1 cellular context compared by ENCODE assay signal in genomic region chr17:55726440-55726839, GRCh38.
TF ChIP-seq lines count a peak whose summit lies in the region.

No MANE protein-coding gene starts in this region.

TF ChIP-seq in HEK293, 187 proteins besides CTCF, POLR2A, EP300 and RAD21 (continued from another document):
- TF ChIP-seq ZNF398 (tag by site-specific recombination; IDR thresholded peaks at IDR 0.05) (no peak), ZNF560 (tag by site-specific recombination; IDR thresholded peaks at IDR 0.05; ENCODE audit: borderline replicate concordance) (no peak), ZFHX2 (tag by site-specific recombination; conservative IDR thresholded peaks at IDR 0.05) (no peak), ZNF350 (tag by site-specific recombination; IDR thresholded peaks at IDR 0.05) (no peak), REPIN1 (tag by site-specific recombination; IDR thresholded peaks at IDR 0.05; ENCODE audit: low read depth) (no peak), ZNF169 (tag by site-specific recombination; IDR thresholded peaks at IDR 0.05) (no peak), ZNF335 (tag by site-specific recombination; conservative IDR thresholded peaks at IDR 0.05) (no peak), MZF1 (tag by site-specific recombination; IDR thresholded peaks at IDR 0.05; ENCODE audit: borderline replicate concordance) (no peak), ZNF610 (tag by site-specific recombination; IDR thresholded peaks at IDR 0.05; ENCODE audit: borderline replicate concordance) (no peak), ZFP3 (tag by site-specific recombination; IDR thresholded peaks at IDR 0.05; ENCODE audit: low read depth) (no peak), ZSCAN30 (tag by site-specific recombination; IDR thresholded peaks at IDR 0.05) (no peak), ZNF146 (tag by site-specific recombination; IDR thresholded peaks at IDR 0.05) (no peak), SP7 (tag by site-specific recombination; IDR thresholded peaks at IDR 0.05) (no peak), KLF9 (tag by site-specific recombination; IDR thresholded peaks at IDR 0.05; ENCODE audit: low read depth) (no peak), ZNF138 (tag by site-specific recombination; IDR thresholded peaks at IDR 0.05; ENCODE audit: borderline replicate concordance) (no peak), ZNF501 (tag by site-specific recombination; IDR thresholded peaks at IDR 0.05) (no peak), ZBTB44 (tag by site-specific recombination; IDR thresholded peaks at IDR 0.05) (0 out of 2 replicates have a peak, but pooled peaks have one; percentile 31), ZBTB1 (tag by site-specific recombination; IDR thresholded peaks at IDR 0.05) (no peak), BCL11B (tag by site-specific recombination; IDR thresholded peaks at IDR 0.05; ENCODE audit: low read depth) (no peak), ZNF48 (tag by site-specific recombination; IDR thresholded peaks at IDR 0.05) (no peak), ZNF404 (tag by site-specific recombination; IDR thresholded peaks at IDR 0.05) (no peak), ZNF274 (IDR thresholded peaks at IDR 0.05; ENCODE audit: low read length) (no peak), ZNF274 (tag by site-specific recombination; IDR thresholded peaks at IDR 0.05; ENCODE audit: borderline replicate concordance) (no peak), ZSCAN23 (tag by site-specific recombination; IDR thresholded peaks at IDR 0.05) (no peak), ZNF121 (tag by site-specific recombination; IDR thresholded peaks at IDR 0.05) (no peak), ZNF354C (tag by site-specific recombination; IDR thresholded peaks at IDR 0.05; ENCODE audit: borderline replicate concordance, low read depth) (no peak), SP2 (tag by site-specific recombination; IDR thresholded peaks at IDR 0.05) (0 out of 2 replicates have a peak, but pooled peaks have one; percentile 30), ZNF155 (tag by site-specific recombination; IDR thresholded peaks at IDR 0.05) (no peak)
- TF ChIP-seq, protein P1, sequence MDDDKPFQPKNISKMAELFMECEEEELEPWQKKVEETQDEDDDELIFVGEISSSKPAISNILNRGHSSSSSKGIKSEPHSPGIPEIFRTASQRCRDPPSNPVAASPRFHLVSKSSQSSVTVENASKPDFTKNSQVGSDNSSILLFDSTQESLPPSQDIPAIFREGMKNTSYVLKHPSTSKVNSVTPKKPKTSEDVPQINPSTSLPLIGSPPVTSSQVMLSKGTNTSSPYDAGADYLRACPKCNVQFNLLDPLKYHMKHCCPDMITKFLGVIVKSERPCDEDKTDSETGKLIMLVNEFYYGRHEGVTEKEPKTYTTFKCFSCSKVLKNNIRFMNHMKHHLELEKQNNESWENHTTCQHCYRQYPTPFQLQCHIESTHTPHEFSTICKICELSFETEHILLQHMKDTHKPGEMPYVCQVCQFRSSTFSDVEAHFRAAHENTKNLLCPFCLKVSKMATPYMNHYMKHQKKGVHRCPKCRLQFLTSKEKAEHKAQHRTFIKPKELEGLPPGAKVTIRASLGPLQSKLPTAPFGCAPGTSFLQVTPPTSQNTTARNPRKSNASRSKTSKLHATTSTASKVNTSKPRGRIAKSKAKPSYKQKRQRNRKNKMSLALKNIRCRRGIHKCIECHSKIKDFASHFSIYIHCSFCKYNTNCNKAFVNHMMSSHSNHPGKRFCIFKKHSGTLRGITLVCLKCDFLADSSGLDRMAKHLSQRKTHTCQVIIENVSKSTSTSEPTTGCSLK (tag by site-specific recombination; IDR thresholded peaks at IDR 0.05): no peak
- TF ChIP-seq, protein P2, sequence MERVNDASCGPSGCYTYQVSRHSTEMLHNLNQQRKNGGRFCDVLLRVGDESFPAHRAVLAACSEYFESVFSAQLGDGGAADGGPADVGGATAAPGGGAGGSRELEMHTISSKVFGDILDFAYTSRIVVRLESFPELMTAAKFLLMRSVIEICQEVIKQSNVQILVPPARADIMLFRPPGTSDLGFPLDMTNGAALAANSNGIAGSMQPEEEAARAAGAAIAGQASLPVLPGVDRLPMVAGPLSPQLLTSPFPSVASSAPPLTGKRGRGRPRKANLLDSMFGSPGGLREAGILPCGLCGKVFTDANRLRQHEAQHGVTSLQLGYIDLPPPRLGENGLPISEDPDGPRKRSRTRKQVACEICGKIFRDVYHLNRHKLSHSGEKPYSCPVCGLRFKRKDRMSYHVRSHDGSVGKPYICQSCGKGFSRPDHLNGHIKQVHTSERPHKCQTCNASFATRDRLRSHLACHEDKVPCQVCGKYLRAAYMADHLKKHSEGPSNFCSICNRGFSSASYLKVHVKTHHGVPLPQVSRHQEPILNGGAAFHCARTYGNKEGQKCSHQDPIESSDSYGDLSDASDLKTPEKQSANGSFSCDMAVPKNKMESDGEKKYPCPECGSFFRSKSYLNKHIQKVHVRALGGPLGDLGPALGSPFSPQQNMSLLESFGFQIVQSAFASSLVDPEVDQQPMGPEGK (tag by site-specific recombination; IDR thresholded peaks at IDR 0.05): peak; percentile 31; the same call in 1 of the 2 replicates
- TF ChIP-seq, protein P3, sequence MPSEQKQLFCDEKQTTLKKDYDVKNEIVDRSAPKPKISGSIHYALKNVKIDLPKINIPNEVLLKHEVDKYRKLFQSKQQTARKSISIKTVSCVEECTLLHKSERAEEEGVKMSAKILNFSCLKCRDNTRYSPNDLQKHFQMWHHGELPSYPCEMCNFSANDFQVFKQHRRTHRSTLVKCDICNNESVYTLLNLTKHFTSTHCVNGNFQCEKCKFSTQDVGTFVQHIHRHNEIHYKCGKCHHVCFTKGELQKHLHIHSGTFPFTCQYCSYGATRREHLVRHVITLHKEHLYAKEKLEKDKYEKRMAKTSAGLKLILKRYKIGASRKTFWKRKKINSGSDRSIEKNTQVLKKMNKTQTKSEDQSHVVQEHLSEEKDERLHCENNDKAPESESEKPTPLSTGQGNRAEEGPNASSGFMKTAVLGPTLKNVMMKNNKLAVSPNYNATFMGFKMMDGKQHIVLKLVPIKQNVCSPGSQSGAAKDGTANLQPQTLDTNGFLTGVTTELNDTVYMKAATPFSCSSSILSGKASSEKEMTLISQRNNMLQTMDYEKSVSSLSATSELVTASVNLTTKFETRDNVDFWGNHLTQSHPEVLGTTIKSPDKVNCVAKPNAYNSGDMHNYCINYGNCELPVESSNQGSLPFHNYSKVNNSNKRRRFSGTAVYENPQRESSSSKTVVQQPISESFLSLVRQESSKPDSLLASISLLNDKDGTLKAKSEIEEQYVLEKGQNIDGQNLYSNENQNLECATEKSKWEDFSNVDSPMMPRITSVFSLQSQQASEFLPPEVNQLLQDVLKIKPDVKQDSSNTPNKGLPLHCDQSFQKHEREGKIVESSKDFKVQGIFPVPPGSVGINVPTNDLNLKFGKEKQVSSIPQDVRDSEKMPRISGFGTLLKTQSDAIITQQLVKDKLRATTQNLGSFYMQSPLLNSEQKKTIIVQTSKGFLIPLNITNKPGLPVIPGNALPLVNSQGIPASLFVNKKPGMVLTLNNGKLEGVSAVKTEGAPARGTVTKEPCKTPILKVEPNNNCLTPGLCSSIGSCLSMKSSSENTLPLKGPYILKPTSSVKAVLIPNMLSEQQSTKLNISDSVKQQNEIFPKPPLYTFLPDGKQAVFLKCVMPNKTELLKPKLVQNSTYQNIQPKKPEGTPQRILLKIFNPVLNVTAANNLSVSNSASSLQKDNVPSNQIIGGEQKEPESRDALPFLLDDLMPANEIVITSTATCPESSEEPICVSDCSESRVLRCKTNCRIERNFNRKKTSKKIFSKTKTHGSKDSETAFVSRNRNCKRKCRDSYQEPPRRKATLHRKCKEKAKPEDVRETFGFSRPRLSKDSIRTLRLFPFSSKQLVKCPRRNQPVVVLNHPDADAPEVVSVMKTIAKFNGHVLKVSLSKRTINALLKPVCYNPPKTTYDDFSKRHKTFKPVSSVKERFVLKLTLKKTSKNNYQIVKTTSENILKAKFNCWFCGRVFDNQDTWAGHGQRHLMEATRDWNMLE (tag by site-specific recombination; conservative IDR thresholded peaks at IDR 0.05; ENCODE audit: low read depth): no peak
- TF ChIP-seq, protein P4, sequence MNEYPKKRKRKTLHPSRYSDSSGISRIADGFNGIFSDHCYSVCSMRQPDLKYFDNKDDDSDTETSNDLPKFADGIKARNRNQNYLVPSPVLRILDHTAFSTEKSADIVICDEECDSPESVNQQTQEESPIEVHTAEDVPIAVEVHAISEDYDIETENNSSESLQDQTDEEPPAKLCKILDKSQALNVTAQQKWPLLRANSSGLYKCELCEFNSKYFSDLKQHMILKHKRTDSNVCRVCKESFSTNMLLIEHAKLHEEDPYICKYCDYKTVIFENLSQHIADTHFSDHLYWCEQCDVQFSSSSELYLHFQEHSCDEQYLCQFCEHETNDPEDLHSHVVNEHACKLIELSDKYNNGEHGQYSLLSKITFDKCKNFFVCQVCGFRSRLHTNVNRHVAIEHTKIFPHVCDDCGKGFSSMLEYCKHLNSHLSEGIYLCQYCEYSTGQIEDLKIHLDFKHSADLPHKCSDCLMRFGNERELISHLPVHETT (tag by site-specific recombination; IDR thresholded peaks at IDR 0.05): no peak
- TF ChIP-seq, protein P5, sequence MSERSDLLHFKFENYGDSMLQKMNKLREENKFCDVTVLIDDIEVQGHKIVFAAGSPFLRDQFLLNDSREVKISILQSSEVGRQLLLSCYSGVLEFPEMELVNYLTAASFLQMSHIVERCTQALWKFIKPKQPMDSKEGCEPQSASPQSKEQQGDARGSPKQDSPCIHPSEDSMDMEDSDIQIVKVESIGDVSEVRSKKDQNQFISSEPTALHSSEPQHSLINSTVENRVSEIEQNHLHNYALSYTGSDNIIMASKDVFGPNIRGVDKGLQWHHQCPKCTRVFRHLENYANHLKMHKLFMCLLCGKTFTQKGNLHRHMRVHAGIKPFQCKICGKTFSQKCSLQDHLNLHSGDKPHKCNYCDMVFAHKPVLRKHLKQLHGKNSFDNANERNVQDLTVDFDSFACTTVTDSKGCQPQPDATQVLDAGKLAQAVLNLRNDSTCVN (tag by site-specific recombination; optimal IDR thresholded peaks at IDR 0.05): no peak
- TF ChIP-seq, protein P6, sequence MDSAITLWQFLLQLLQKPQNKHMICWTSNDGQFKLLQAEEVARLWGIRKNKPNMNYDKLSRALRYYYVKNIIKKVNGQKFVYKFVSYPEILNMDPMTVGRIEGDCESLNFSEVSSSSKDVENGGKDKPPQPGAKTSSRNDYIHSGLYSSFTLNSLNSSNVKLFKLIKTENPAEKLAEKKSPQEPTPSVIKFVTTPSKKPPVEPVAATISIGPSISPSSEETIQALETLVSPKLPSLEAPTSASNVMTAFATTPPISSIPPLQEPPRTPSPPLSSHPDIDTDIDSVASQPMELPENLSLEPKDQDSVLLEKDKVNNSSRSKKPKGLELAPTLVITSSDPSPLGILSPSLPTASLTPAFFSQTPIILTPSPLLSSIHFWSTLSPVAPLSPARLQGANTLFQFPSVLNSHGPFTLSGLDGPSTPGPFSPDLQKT (IDR thresholded peaks at IDR 0.05; ENCODE audit: borderline replicate concordance, low read depth, low read length): no peak
TF ChIP-seq in HEK293: peak in this region for 8.
